8 cellular contexts compared by ENCODE assay signal in the genomic region with DNA sequence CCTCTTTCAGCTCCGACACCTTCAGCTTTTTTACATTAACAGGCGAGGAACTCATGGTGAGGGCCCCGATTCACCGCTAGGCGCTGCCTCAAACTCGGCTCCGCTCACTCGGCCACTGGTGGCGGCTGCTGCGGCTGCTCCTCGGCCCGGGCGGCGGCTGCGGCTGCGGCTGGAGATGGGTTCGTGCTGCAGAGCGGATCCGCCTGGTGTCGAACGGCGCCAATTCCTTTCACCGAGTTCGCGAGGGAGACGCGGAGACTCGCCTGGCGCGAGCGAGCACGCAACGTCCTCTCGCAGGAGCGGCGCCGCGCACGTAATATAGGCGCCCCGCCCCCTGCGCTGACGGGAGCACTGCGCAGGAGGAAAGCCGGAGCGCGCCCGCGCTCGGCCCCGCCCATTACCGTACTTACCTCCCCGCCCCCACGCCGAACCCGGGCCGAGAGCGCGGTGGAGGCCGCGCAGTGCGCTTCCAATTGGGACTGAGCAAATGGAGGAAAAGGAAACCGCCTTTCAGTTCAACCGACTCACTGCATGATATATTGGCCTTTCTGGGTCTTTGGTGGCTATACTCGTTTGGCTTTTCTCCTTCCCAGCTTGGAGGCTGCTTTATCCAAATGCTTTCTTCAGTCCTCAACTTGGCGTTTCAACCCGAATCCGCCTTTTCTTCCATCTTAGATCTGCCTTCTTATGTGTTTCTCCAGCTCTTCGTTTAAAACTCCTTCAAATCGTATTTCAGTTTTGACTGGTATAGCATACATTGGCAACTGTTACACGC. TPM values are rescaled to one million over a fixed set of nuclear protein-coding genes. Genes with fewer than 3 reads are reported as not detected.
DNase-seq lines count a peak whose midpoint lies in the region; ATAC-seq and TF ChIP-seq lines count a peak whose summit lies in the region.

A gene (minus strand): TSS at position 291 of the 775 bp plus-strand sequence. CDS start 236 bp downstream, at position 55.

- H3F3A ChIP-seq in GM23338 (replicated peaks; ENCODE audit: low read depth) = peaks cover 7% of the 10 kb centered on the region; the same call in 1 of the 2 replicates

- H3K27me3 Mint-ChIP-seq in GM23338 (ENCODE audit: insufficient read depth, low read depth, poor library complexity) = peaks cover 18% of the 10 kb centered on the region
- peaks cover 0 to 3% (median 0%) of the 10 kb centered on the region in 5 donors for H3K27me3 Mint-ChIP-seq in naive thymus-derived CD4-positive, alpha-beta T cell
- no peaks in the 10 kb centered on the region for H3K27me3 Mint-ChIP-seq in stimulated activated naive B cell treated with anti-CD40 and anti-IgM and Interleukin-4, amounts not matched to agents 10 μg/mL and 1 μg/mL and 100 μg/mL, for 72 hours

- H2AFZ ChIP-seq in GM23338 = peak within 1 kb of the TSS; percentile 70; the same call in 1 of the 2 replicates

- H3K27ac Mint-ChIP-seq in GM23338 = peak within 1 kb of the TSS; percentile 98
- H3K27ac Mint-ChIP-seq in naive thymus-derived CD4-positive, alpha-beta T cell = peak within 1 kb of the TSS; percentile 93 to 100 (median 98)
- H3K27ac Mint-ChIP-seq in stimulated activated naive B cell treated with anti-CD40 and anti-IgM and Interleukin-4, amounts not matched to agents 10 μg/mL and 1 μg/mL and 100 μg/mL, for 72 hours = peak within 1 kb of the TSS; percentile 100

- no peaks in the 10 kb centered on the region for H3K27me3 ChIP-seq in GM23338 (ENCODE audit: insufficient read depth)
- H3K27me3 ChIP-seq in naive thymus-derived CD4-positive, alpha-beta T cell (ENCODE audit: control insufficient read depth in 2 of 2, insufficient read depth in 2 of 2, low read length in 2 of 2) = no peaks in the 10 kb centered on the region

- peaks cover 61% of the 10 kb centered on the region for H3K79me2 ChIP-seq in GM23338 (replicated peaks; ENCODE audit: insufficient read depth)

- H3K36me3 Mint-ChIP-seq in GM23338 (ENCODE audit: low read depth) = peaks cover 45% of the 10 kb centered on the region
- peaks cover 6 to 28% (median 25%) of the 10 kb centered on the region in 5 donors for H3K36me3 Mint-ChIP-seq in naive thymus-derived CD4-positive, alpha-beta T cell
- H3K36me3 Mint-ChIP-seq in stimulated activated naive B cell treated with anti-CD40 and anti-IgM and Interleukin-4, amounts not matched to agents 10 μg/mL and 1 μg/mL and 100 μg/mL, for 72 hours = peaks cover 31 to 36% of the 10 kb centered on the region in 2 donors

- peaks cover 13% of the 10 kb centered on the region; the same call in 1 of the 2 replicates for H3K4me1 ChIP-seq in GM23338 (ENCODE audit: insufficient read depth)
- H3K4me1 ChIP-seq in naive thymus-derived CD4-positive, alpha-beta T cell (ENCODE audit: control insufficient read depth in 2 of 2, insufficient read depth in 2 of 2, low read length in 2 of 2) = peaks cover 23 to 25% of the 10 kb centered on the region in 2 donors

- no peaks in the 10 kb centered on the region for H3K9me2 ChIP-seq in GM23338 (ENCODE audit: insufficient read depth)

- peaks cover 14% of the 10 kb centered on the region for H3K36me3 ChIP-seq in GM23338 (ENCODE audit: insufficient read depth)
- H3K36me3 ChIP-seq in naive thymus-derived CD4-positive, alpha-beta T cell (ENCODE audit: control insufficient read depth in 2 of 3, insufficient read depth in 3 of 3, low read length in 3 of 3) = peaks cover 8 to 21% (median 19%) of the 10 kb centered on the region in 3 experiments

- peak within 1 kb of the TSS; percentile 89 for H3K4me2 ChIP-seq in GM23338

- CTCF ChIA-PET in naive thymus-derived CD4-positive, alpha-beta T cell (lab: Charles Lee) = interaction anchor here (0.5 to 8.7 kb wide), 8 partner anchors 28 to 1633 kb away, joined by 3 to 83 read pairs (median 5); a partner anchor contains a TSS

- intact Hi-C loops in naive thymus-derived CD4-positive, alpha-beta T cell (cut with micrococcal nuclease) = loop anchor here (1.0 to 10.0 kb wide), 12 partner anchors 29 to 1702 kb away; a partner anchor contains a TSS

- H3K4me3 Mint-ChIP-seq in GM23338 = peak within 1 kb of the TSS; percentile 91
- H3K4me3 Mint-ChIP-seq in naive thymus-derived CD4-positive, alpha-beta T cell = peak within 1 kb of the TSS; percentile 86 to 98 (median 98)
- H3K4me3 Mint-ChIP-seq in stimulated activated naive B cell treated with anti-CD40 and anti-IgM and Interleukin-4, amounts not matched to agents 10 μg/mL and 1 μg/mL and 100 μg/mL, for 72 hours = peak within 1 kb of the TSS; percentile 95 to 99

- peaks cover 4% of the 10 kb centered on the region; the same call in 1 of the 3 replicates for H3K9me3 Mint-ChIP-seq in GM23338
- peaks cover 0 to 11% (median 0%) of the 10 kb centered on the region in 11 donors for H3K9me3 Mint-ChIP-seq in naive thymus-derived CD4-positive, alpha-beta T cell
- no peaks in the 10 kb centered on the region for H3K9me3 Mint-ChIP-seq in stimulated activated naive B cell treated with anti-CD40 and anti-IgM and Interleukin-4, amounts not matched to agents 10 μg/mL and 1 μg/mL and 100 μg/mL, for 72 hours

- TF ChIP-seq CTCF in GM23338 (conservative IDR thresholded peaks at IDR 0.05; ENCODE audit: low read depth in 2 of 2) = peak in 1 of 2 experiments; percentile 33; a peak in 1 of 4 replicates
- peak; percentile 17; the same call in 1 of the 2 replicates for TF ChIP-seq CTCF in LNCAP (IDR thresholded peaks at IDR 0.05)

- H4K20me1 ChIP-seq in GM23338 (replicated peaks; ENCODE audit: insufficient read depth) = peaks cover 33% of the 10 kb centered on the region

- peak; percentile 83 for ATAC-seq in GM23338
- ATAC-seq in naive thymus-derived CD4-positive, alpha-beta T cell = peak; percentile 81
- peak; percentile 78 to 83 for ATAC-seq in stimulated activated naive B cell treated with anti-CD40 and anti-IgM and Interleukin-4, amounts not matched to agents 10 μg/mL and 1 μg/mL and 100 μg/mL, for 72 hours (replicated peaks)

- H3K27ac ChIP-seq in GM23338 (ENCODE audit: low read depth) = peak within 1 kb of the TSS; percentile 100
- peak within 1 kb of the TSS; percentile 100 for H3K27ac ChIP-seq in naive thymus-derived CD4-positive, alpha-beta T cell (ENCODE audit: low read depth, low read length)

- peak; percentile 95 for DNase-seq in EL
- peak; percentile 99 for DNase-seq in GM23338 (ENCODE audit: low spot score)
- DNase-seq in RPMI8226 = peak; percentile 99
- DNase-seq in activated T-helper 1 cell treated with anti-CD3 and anti-CD28 coated beads, Interleukin-2, amount 50 U/mL, for 16 hours (ENCODE audit: low read depth in 1 of 2, low spot score in 1 of 2) = peak; percentile 89 to 94
- peak; percentile 98 for DNase-seq in fibroblast of gingiva (ENCODE audit: low read depth)
- peak; percentile 93 to 99 (median 98) for DNase-seq in naive thymus-derived CD4-positive, alpha-beta T cell
- peak; percentile 95 for DNase-seq in stimulated activated naive B cell treated with anti-CD40 and anti-IgM and Interleukin-4, amounts not matched to agents 10 μg/mL and 1 μg/mL and 100 μg/mL, for 72 hours

- peak within 1 kb of the TSS; percentile 92 for H3K4me3 ChIP-seq in GM23338
- peak within 1 kb of the TSS; percentile 78 for H3K4me3 ChIP-seq in naive thymus-derived CD4-positive, alpha-beta T cell (ENCODE audit: low read length)

- H3K9me3 ChIP-seq in naive thymus-derived CD4-positive, alpha-beta T cell (ENCODE audit: control insufficient read depth in 2 of 3, low read length in 3 of 3) = no peaks in the 10 kb centered on the region

- peaks cover 28% of the 10 kb centered on the region for H3K4me1 Mint-ChIP-seq in GM23338
- H3K4me1 Mint-ChIP-seq in naive thymus-derived CD4-positive, alpha-beta T cell = peaks cover 39 to 56% (median 51%) of the 10 kb centered on the region in 7 donors
- peaks cover 5 to 18% of the 10 kb centered on the region in 2 donors for H3K4me1 Mint-ChIP-seq in stimulated activated naive B cell treated with anti-CD40 and anti-IgM and Interleukin-4, amounts not matched to agents 10 μg/mL and 1 μg/mL and 100 μg/mL, for 72 hours

- POLR2A ChIA-PET in naive thymus-derived CD4-positive, alpha-beta T cell (lab: Charles Lee) = interaction anchor here (0.6 to 30.7 kb wide), 25 partner anchors 7 to 1702 kb away, joined by 3 to 1419 read pairs (median 4); a partner anchor contains a TSS

TF ChIP-seq in GM23338, 12 proteins besides CTCF, POLR2A, EP300 and RAD21:
- no peak for TF ChIP-seq EZH2 (IDR thresholded peaks at IDR 0.05; ENCODE audit: low read depth, unreplicated experiment)
- TF ChIP-seq NANOG (IDR thresholded peaks at IDR 0.05; ENCODE audit: borderline replicate concordance) = no peak
- TF ChIP-seq, protein P1, sequence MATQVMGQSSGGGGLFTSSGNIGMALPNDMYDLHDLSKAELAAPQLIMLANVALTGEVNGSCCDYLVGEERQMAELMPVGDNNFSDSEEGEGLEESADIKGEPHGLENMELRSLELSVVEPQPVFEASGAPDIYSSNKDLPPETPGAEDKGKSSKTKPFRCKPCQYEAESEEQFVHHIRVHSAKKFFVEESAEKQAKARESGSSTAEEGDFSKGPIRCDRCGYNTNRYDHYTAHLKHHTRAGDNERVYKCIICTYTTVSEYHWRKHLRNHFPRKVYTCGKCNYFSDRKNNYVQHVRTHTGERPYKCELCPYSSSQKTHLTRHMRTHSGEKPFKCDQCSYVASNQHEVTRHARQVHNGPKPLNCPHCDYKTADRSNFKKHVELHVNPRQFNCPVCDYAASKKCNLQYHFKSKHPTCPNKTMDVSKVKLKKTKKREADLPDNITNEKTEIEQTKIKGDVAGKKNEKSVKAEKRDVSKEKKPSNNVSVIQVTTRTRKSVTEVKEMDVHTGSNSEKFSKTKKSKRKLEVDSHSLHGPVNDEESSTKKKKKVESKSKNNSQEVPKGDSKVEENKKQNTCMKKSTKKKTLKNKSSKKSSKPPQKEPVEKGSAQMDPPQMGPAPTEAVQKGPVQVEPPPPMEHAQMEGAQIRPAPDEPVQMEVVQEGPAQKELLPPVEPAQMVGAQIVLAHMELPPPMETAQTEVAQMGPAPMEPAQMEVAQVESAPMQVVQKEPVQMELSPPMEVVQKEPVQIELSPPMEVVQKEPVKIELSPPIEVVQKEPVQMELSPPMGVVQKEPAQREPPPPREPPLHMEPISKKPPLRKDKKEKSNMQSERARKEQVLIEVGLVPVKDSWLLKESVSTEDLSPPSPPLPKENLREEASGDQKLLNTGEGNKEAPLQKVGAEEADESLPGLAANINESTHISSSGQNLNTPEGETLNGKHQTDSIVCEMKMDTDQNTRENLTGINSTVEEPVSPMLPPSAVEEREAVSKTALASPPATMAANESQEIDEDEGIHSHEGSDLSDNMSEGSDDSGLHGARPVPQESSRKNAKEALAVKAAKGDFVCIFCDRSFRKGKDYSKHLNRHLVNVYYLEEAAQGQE (IDR thresholded peaks at IDR 0.05; ENCODE audit: unreplicated experiment) = peak; percentile 39
- peak; percentile 78 for TF ChIP-seq CREB1 (CRISPR knock-in tag; IDR thresholded peaks at IDR 0.05; ENCODE audit: low read depth)
- TF ChIP-seq POLR2AphosphoS5 (IDR thresholded peaks at IDR 0.05; ENCODE audit: low read depth) = peak; percentile 98

RNA-seq across cellular contexts. Expression of the gene that starts here (rescaled TPM):
- 630 and 687 TPM in 2 replicates for total RNA-seq in GM23338 (2014; rRNA removed; shearing (Covaris generic))
- 406 and 422 TPM in 2 replicates for polyA plus RNA-seq in GM23338 (2016; fragmentation: Nextera tagmentation; extraction: Ambion mirVana)
- total RNA-seq in naive thymus-derived CD4-positive, alpha-beta T cell = 100 to 1,000 TPM; 378 to 509 (median 428) TPM
- 100 to 1,000 TPM; 282 to 474 TPM for polyA plus RNA-seq in naive thymus-derived CD4-positive, alpha-beta T cell

Comparison
In these comparisons a context has a peak if more than half of its experiments do, and no peak if none do; other contexts are left out.
1. Peak in every context shown above with its lines: DNase-seq, ATAC-seq, H3K4me3 ChIP-seq and H3K27ac ChIP-seq.